Comparison of ENCODE assay signal across 8 cellular contexts in genomic region chr6:63272397-63272796, GRCh38. TPM values are rescaled to one million over a fixed set of nuclear protein-coding genes. Genes with fewer than 3 reads are reported as not detected.
DNase-seq lines count a peak whose midpoint lies in the region; ATAC-seq, FAIRE-seq and TF ChIP-seq lines count a peak whose summit lies in the region.

No MANE protein-coding gene starts in this region.

- H3K36me3 Mint-ChIP-seq in activated T-cell treated with anti-CD3 and anti-CD28 coated beads, Interleukin-2, amount 50 U/mL, for 4 hours (ENCODE audit: insufficient read depth), result no peaks in the 10 kb centered on the region
- no peaks in the 10 kb centered on the region for H3K36me3 Mint-ChIP-seq in CD14-positive monocyte

- H3K9me3 Mint-ChIP-seq in activated T-cell treated with anti-CD3 and anti-CD28 coated beads, Interleukin-2, amount 50 U/mL, for 4 hours, result no peaks in the 10 kb centered on the region
- peaks cover 0 to 3% (median 0%) of the 10 kb centered on the region in 7 donors for H3K9me3 Mint-ChIP-seq in CD14-positive monocyte

- no peak overlapping the region for H3K27ac Mint-ChIP-seq in CD14-positive monocyte

- no peaks in the 10 kb centered on the region for H3K27me3 ChIP-seq in esophagus squamous epithelium

- no peak overlapping the region for H3K4me3 Mint-ChIP-seq in activated T-cell treated with anti-CD3 and anti-CD28 coated beads, Interleukin-2, amount 50 U/mL, for 4 hours
- no peak overlapping the region for H3K4me3 Mint-ChIP-seq in CD14-positive monocyte

- ATAC-seq in activated T-cell treated with anti-CD3 and anti-CD28 coated beads, Interleukin-2, amount 50 U/mL, for 4 hours, result no peak
- no peak for ATAC-seq in GM18858 (IDR thresholded peaks at IDR 0.05; ENCODE audit: unreplicated experiment)

- TF ChIP-seq POLR2A in esophagus squamous epithelium (IDR thresholded peaks at IDR 0.05), result no peak

- no peak overlapping the region for H3K27ac ChIP-seq in C4-2B
- no peak overlapping the region for H3K27ac ChIP-seq in kidney (ENCODE audit: low read depth in 2 of 2, low read length in 2 of 2)
- no peak overlapping the region for H3K27ac ChIP-seq in esophagus squamous epithelium

- 2 to 3% methylated on average over 1 of the region's 1 CpG for WGBS in esophagus squamous epithelium, 2 donors

- intact Hi-C loops in kidney (cut with DNase I), result no loop called here
- intact Hi-C loops in CD14-positive monocyte (cut with micrococcal nuclease), result no loop called here
- intact Hi-C loops in esophagus squamous epithelium (cut with DNase I), result no loop called here

- peaks cover 2% of the 10 kb centered on the region for H3K27me3 Mint-ChIP-seq in activated T-cell treated with anti-CD3 and anti-CD28 coated beads, Interleukin-2, amount 50 U/mL, for 4 hours (ENCODE audit: low read depth)
- peaks cover 4 to 6% (median 5%) of the 10 kb centered on the region in 3 donors for H3K27me3 Mint-ChIP-seq in CD14-positive monocyte (ENCODE audit: low read depth in 3 of 3)

- no peaks in the 10 kb centered on the region for H3K4me1 Mint-ChIP-seq in activated T-cell treated with anti-CD3 and anti-CD28 coated beads, Interleukin-2, amount 50 U/mL, for 4 hours (ENCODE audit: low read depth)
- H3K4me1 Mint-ChIP-seq in CD14-positive monocyte, result no peaks in the 10 kb centered on the region

- H3K9ac ChIP-seq in kidney (ENCODE audit: low read length in 2 of 2), result no peak overlapping the region

- TF ChIP-seq CTCF in C4-2B (conservative IDR thresholded peaks at IDR 0.05), result peak; percentile 56
- TF ChIP-seq CTCF in kidney (IDR thresholded peaks at IDR 0.05; ENCODE audit: borderline replicate concordance, extremely low read depth, insufficient read depth), result no peak
- TF ChIP-seq CTCF in CD14-positive monocyte (IDR thresholded peaks at IDR 0.05), result no peak
- peak in 2 of 6 experiments; percentile 14 to 31 for TF ChIP-seq CTCF in esophagus squamous epithelium (IDR thresholded peaks at IDR 0.05)

- H3K4me1 ChIP-seq in kidney (ENCODE audit: control insufficient read depth in 1 of 2, insufficient read depth in 1 of 2, low read depth in 1 of 2, low read length in 2 of 2) (no peaks in the 10 kb centered on the region), esophagus squamous epithelium (no peaks in the 10 kb centered on the region)

- DNase-seq in Jurkat, Clone E6-1 (ENCODE audit: low read depth, low spot score), result peak; percentile 29
- DNase-seq in SKM-1 (lab: John Stamatoyannopoulos, UW; ENCODE audit: unreplicated experiment) (peak; percentile 4), kidney (no peak), CD14-positive monocyte (ENCODE audit: low spot score) (no peak), esophagus squamous epithelium (lab: John Stamatoyannopoulos, UW) (no peak)
- no peak for DNase-seq in activated T-cell treated with anti-CD3 and anti-CD28 coated beads, Interleukin-2, amount 50 U/mL, for 4 hours

- no peaks in the 10 kb centered on the region for H3K36me3 ChIP-seq in kidney (ENCODE audit: control insufficient read depth in 1 of 2, insufficient read depth in 2 of 2, low read length in 2 of 2)
- H3K36me3 ChIP-seq in esophagus squamous epithelium, result no peaks in the 10 kb centered on the region

- peak; percentile 96 for FAIRE-seq in kidney (lab: Jason Lieb, UNC)

- no peaks in the 10 kb centered on the region for H3K9me3 ChIP-seq in kidney (ENCODE audit: control insufficient read depth in 1 of 2, low read length in 2 of 2)
- H3K9me3 ChIP-seq in esophagus squamous epithelium, result no peaks in the 10 kb centered on the region

- no peak overlapping the region for H3K4me3 ChIP-seq in Jurkat, Clone E6-1 (ENCODE audit: low read length)
- no peak overlapping the region for H3K4me3 ChIP-seq in kidney (ENCODE audit: low read length in 2 of 2)
- H3K4me3 ChIP-seq in esophagus squamous epithelium, result no peak overlapping the region

RNA-seq across cellular contexts. Expression of gene LGSN, which starts 47.4 kb away (rescaled TPM):
- not detected for polyA plus RNA-seq in Jurkat, Clone E6-1 (2012; ENCODE audit: insufficient read depth, insufficient read length)
- total RNA-seq in kidney, result 0.19 TPM
- 0.26 TPM for polyA plus RNA-seq in kidney (ENCODE audit: insufficient read depth, low read depth, low replicate concordance)
- total RNA-seq in activated T-cell treated with anti-CD3 and anti-CD28 coated beads, Interleukin-2, amount 50 U/mL, for 4 hours, result not detected
- polyA plus RNA-seq in CD14-positive monocyte, result not detected
- not detected for total RNA-seq in esophagus squamous epithelium

Comparison
In these comparisons a context has a peak if more than half of its experiments do, and no peak if none do; other contexts are left out.
1. DNase-seq: peak in Jurkat, Clone E6-1 (single experiment) and SKM-1 (single experiment); none in kidney (single experiment), activated T-cell treated with anti-CD3 and anti-CD28 coated beads, Interleukin-2, amount 50 U/mL, for 4 hours (single experiment), CD14-positive monocyte (single experiment) and esophagus squamous epithelium (single experiment).